12 cellular contexts compared by ENCODE assay signal in the genomic region with DNA sequence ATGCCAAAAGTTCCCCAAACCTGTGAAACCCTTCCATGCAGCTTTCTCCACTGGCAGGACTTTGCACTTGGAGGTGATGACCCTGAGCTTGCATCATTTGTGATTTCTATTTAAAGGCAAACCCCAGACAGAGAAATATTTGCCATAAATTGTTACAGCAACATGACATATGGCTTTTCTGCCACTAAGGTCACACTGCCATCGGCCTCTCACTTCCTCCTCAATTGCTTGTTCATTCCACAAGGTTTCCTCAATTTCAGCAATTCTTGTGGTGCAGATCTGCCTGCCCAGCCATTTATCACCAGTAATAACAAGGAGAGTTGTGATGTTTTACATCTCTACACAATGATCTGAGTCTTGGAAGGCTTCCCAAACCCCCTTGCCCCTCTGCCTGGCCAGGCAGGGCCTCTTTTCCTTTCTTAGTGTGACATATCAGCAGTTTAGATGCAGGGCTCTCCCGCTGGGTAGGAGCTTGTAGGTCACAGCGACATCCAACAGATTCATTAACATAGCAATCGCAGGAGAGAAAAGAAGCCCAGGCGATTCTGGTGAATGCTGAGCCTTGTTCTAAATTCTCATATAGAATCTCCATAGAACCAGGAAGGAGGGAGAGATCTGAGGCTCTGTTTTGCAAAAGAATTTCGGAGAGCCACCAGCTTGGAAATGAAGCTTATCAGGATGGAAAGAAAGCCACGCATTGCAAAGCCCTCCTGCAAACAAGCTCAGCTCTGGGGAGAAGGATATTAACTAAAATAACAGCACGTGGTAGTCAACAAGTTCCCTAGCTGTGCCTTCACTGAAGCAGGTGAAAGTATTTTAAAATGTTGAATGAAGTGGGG. TPM values are rescaled to one million over a fixed set of nuclear protein-coding genes. Genes with fewer than 3 reads are reported as not detected.
DNase-seq lines count a peak whose midpoint lies in the region; ATAC-seq and TF ChIP-seq lines count a peak whose summit lies in the region.
"Had no signal": no experiment of that assay in that cellular context is flagged by ENCODE, and none has a peak within 500 bp of the region (broad histone marks: within the 10 kb centered on the region; RNA-seq: fewer than 3 reads in every experiment).

No MANE protein-coding gene starts in this region.

- H3K27me3 ChIP-seq in GM23338 (ENCODE audit: insufficient read depth) (no peaks in the 10 kb centered on the region), NT2/D1 (ENCODE audit: insufficient read depth, insufficient read length) (no peaks in the 10 kb centered on the region), endodermal cell (ENCODE audit: control insufficient read depth, insufficient read depth, low read length, poor library complexity, severe bottlenecking) (peaks cover 42% of the 10 kb centered on the region), neural cell (ENCODE audit: insufficient read depth, low read depth, low read length) (no peaks in the 10 kb centered on the region)

- H3K79me2 ChIP-seq in GM23338 (replicated peaks; ENCODE audit: insufficient read depth) (no peaks in the 10 kb centered on the region), neural cell (replicated peaks; ENCODE audit: insufficient read depth, low read length) (no peaks in the 10 kb centered on the region)

- H4K20me1 ChIP-seq in GM23338 (replicated peaks; ENCODE audit: insufficient read depth) (no peaks in the 10 kb centered on the region), neural cell (ENCODE audit: insufficient read depth) (no peaks in the 10 kb centered on the region)

- peaks cover 49% of the 10 kb centered on the region for H3K4me1 Mint-ChIP-seq in GM23338
- H3K4me1 Mint-ChIP-seq in endodermal cell = peaks cover 23% of the 10 kb centered on the region

- TF ChIP-seq CTCF in GM23338 (conservative IDR thresholded peaks at IDR 0.05; ENCODE audit: low read depth in 2 of 2) = no peak
- no peak for TF ChIP-seq CTCF in endodermal cell (conservative IDR thresholded peaks at IDR 0.05)
- TF ChIP-seq CTCF in neural cell (IDR thresholded peaks at IDR 0.05; ENCODE audit: poor library complexity, severe bottlenecking) = no peak

- peak; percentile 86 for ATAC-seq in GM23338

- peak; percentile 94 for DNase-seq in GM23338 (ENCODE audit: low spot score)
- DNase-seq in NT2/D1 (ENCODE audit: low read depth, low spot score) = peak; percentile 98
- DNase-seq in endodermal cell = peak; percentile 94
- no peak for DNase-seq in NCI-H2171 treated with DMSO at 0.1 percent for 48 hours (lab: John Stamatoyannopoulos, UW)
- DNase-seq in activated CD4-positive, alpha-beta T cell treated with anti-CD3 and anti-CD28 coated beads, Interleukin-2, amount 50 U/mL, for 4 hours = no peak
- DNase-seq in D341Med (ENCODE audit: low spot score) = no peak
- no peak for DNase-seq in SK-N-DZ (ENCODE audit: low spot score)
- DNase-seq: CD4-positive, CD25-positive, alpha-beta regulatory T cell; NCI-H526 treated with DMSO at 0.1 percent for 48 hours; T-helper 1 cell had no signal

- H3K36me3 Mint-ChIP-seq in GM23338 (ENCODE audit: low read depth) = peaks cover 20% of the 10 kb centered on the region
- peaks cover 3% of the 10 kb centered on the region for H3K36me3 Mint-ChIP-seq in endodermal cell (ENCODE audit: low read depth)
- H3K36me3 Mint-ChIP-seq: CD4-positive, CD25-positive, alpha-beta regulatory T cell had no signal

- H3K4me2 ChIP-seq in GM23338 (peak overlapping the region; percentile 50), neural cell (ENCODE audit: low read length) (peak overlapping the region; percentile 43)

- H2AFZ ChIP-seq in GM23338 = no peak overlapping the region
- no peak overlapping the region for H2AFZ ChIP-seq in neural cell (ENCODE audit: low read depth, low read length)

- peaks cover 14% of the 10 kb centered on the region for H3K9me3 ChIP-seq in NT2/D1 (ENCODE audit: insufficient read depth, low read length)
- H3K9me3 ChIP-seq in endodermal cell (ENCODE audit: control insufficient read depth, low read length) = peaks cover 10% of the 10 kb centered on the region
- H3K9me3 ChIP-seq in neural cell (ENCODE audit: low read length) = no peaks in the 10 kb centered on the region

- peak overlapping the region; percentile 44 for H3K4me3 Mint-ChIP-seq in GM23338
- peak overlapping the region; percentile 27 for H3K4me3 Mint-ChIP-seq in endodermal cell
- H3K4me3 Mint-ChIP-seq: CD4-positive, CD25-positive, alpha-beta regulatory T cell had no signal

- peak overlapping the region; percentile 21; the same call in 1 of the 2 replicates for H3K4me3 ChIP-seq in GM23338
- H3K4me3 ChIP-seq in NT2/D1 (ENCODE audit: insufficient read length, low read depth) = no peak overlapping the region
- H3K4me3 ChIP-seq in endodermal cell (ENCODE audit: low read length) = peak overlapping the region; percentile 44
- peak overlapping the region; percentile 31 for H3K4me3 ChIP-seq in neural cell (ENCODE audit: low read length)
- H3K4me3 ChIP-seq: skin epidermis had no signal

- H3K27ac Mint-ChIP-seq in GM23338 = peak overlapping the region; percentile 98
- H3K27ac Mint-ChIP-seq in endodermal cell = peak overlapping the region; percentile 81

- H3K36me3 ChIP-seq in GM23338 (ENCODE audit: insufficient read depth) = no peaks in the 10 kb centered on the region
- H3K36me3 ChIP-seq in NT2/D1 (ENCODE audit: insufficient read depth, insufficient read length, low read length) = no peaks in the 10 kb centered on the region
- H3K36me3 ChIP-seq in endodermal cell (ENCODE audit: control insufficient read depth, insufficient read depth, low read length) = no peaks in the 10 kb centered on the region
- H3K36me3 ChIP-seq in neural cell (ENCODE audit: insufficient read depth, low read length) = no peaks in the 10 kb centered on the region

- no peak for TF ChIP-seq EP300 in neural cell (conservative IDR thresholded peaks at IDR 0.05; ENCODE audit: poor library complexity, severe bottlenecking)

- no peak for TF ChIP-seq RAD21 in neural cell (conservative IDR thresholded peaks at IDR 0.05)

- H3K27me3 Mint-ChIP-seq in GM23338 (ENCODE audit: insufficient read depth, low read depth, poor library complexity) (peaks cover 15% of the 10 kb centered on the region), endodermal cell (ENCODE audit: insufficient read depth) (peaks cover 75% of the 10 kb centered on the region)

- H3K9me3 Mint-ChIP-seq in GM23338 (peaks cover 18% of the 10 kb centered on the region), endodermal cell (peaks cover 10% of the 10 kb centered on the region)

- H3K27ac ChIP-seq in GM23338 (ENCODE audit: low read depth) (peak overlapping the region; percentile 99), endodermal cell (ENCODE audit: low read depth, low read length) (peak overlapping the region; percentile 86), neural cell (ENCODE audit: low read length) (no peak overlapping the region)
- H3K27ac ChIP-seq: skin epidermis had no signal

- H3K4me1 ChIP-seq in GM23338 (ENCODE audit: insufficient read depth) = peaks cover 19% of the 10 kb centered on the region
- H3K4me1 ChIP-seq in NT2/D1 (ENCODE audit: insufficient read depth, insufficient read length) = peaks cover 9% of the 10 kb centered on the region
- H3K4me1 ChIP-seq in endodermal cell (ENCODE audit: control insufficient read depth, insufficient read depth, low read length) = peaks cover 12% of the 10 kb centered on the region

- peak overlapping the region; percentile 4 for H3K9ac ChIP-seq in NT2/D1 (ENCODE audit: insufficient read length, low read depth)
- no peak overlapping the region for H3K9ac ChIP-seq in endodermal cell (ENCODE audit: extremely low read depth, low read length, poor library complexity, severe bottlenecking)
- no peak overlapping the region for H3K9ac ChIP-seq in neural cell (ENCODE audit: low read length)

- H3F3A ChIP-seq in GM23338 (replicated peaks; ENCODE audit: low read depth) (peaks cover 21% of the 10 kb centered on the region), neural cell (ENCODE audit: insufficient read depth, low read length, poor library complexity, severe bottlenecking) (no peaks in the 10 kb centered on the region)

- 5% methylated on average over 5 to 8 of the region's 8 CpGs for WGBS in endodermal cell (ENCODE audit: insufficient coverage in 1 of 2, insufficient read length in 1 of 2), 2 experiments

- H3K9me2 ChIP-seq in GM23338 (ENCODE audit: insufficient read depth) = peaks cover 10% of the 10 kb centered on the region; the same call in 1 of the 2 replicates
- no peaks in the 10 kb centered on the region for H3K9me2 ChIP-seq in neural cell (ENCODE audit: insufficient read depth, low read length)

TF ChIP-seq in GM23338, 12 proteins besides CTCF, POLR2A, EP300 and RAD21 (continues in another document):
- TF ChIP-seq ZNF114 (CRISPR knock-in tag; IDR thresholded peaks at IDR 0.05) (peak; percentile 82; the same call in 1 of the 2 replicates), POLR2AphosphoS5 (IDR thresholded peaks at IDR 0.05; ENCODE audit: low read depth) (0 out of 2 replicates have a peak, but pooled peaks have one; percentile 12)

TF ChIP-seq in neural cell, 6 proteins besides CTCF, POLR2A, EP300 and RAD21 (continues in another document):
- no peak for TF ChIP-seq TAF1 (IDR thresholded peaks at IDR 0.05; ENCODE audit: low read depth)
- TF ChIP-seq EZH2 (IDR thresholded peaks at IDR 0.05; ENCODE audit: borderline replicate concordance, insufficient read depth, low read length, poor library complexity, severe bottlenecking) = no peak
- no peak for TF ChIP-seq SMC3 (conservative IDR thresholded peaks at IDR 0.05; ENCODE audit: poor library complexity)

RNA-seq across cellular contexts. Expression of a gene that starts 46.7 kb away (rescaled TPM):
- 124 and 129 TPM in 2 replicates for total RNA-seq in GM23338 (2014; rRNA removed; shearing (Covaris generic))
- polyA plus RNA-seq in GM23338 (2016; fragmentation: Nextera tagmentation; extraction: Ambion mirVana) = 28.6 and 32.9 TPM in 2 replicates
- total RNA-seq in endodermal cell = 10 to 100 TPM; 35.8 to 45.7 TPM
- polyA plus RNA-seq in endodermal cell (2013, experiment 1 of 2) = 46.1 TPM
- polyA plus RNA-seq in endodermal cell (2013, experiment 2 of 2) = 43.2 TPM
- 14.4 and 21.7 TPM in 2 replicates for polyA plus RNA-seq in neural cell
- 27.3 and 30.0 TPM in 2 replicates for polyA minus RNA-seq in neural cell
- 0.03 and 0.18 TPM in 2 replicates for polyA plus RNA-seq in SK-N-DZ (2014; cell fraction: cytosol; rRNA removed)
- 0.28 and 0.31 TPM in 2 replicates for polyA plus RNA-seq in SK-N-DZ (2014; cell fraction: nucleus; rRNA removed)

Comparison
In these comparisons a context has a peak if more than half of its experiments do, and no peak if none do; other contexts are left out.
1. DNase-seq: peak in GM23338 (single experiment), NT2/D1 (single experiment) and endodermal cell (single experiment); none in NCI-H2171 treated with DMSO at 0.1 percent for 48 hours (single experiment), activated CD4-positive, alpha-beta T cell treated with anti-CD3 and anti-CD28 coated beads, Interleukin-2, amount 50 U/mL, for 4 hours (0 of 2), D341Med (single experiment) and SK-N-DZ (single experiment).